ENCODE assay signal across 25 cellular contexts in genomic region chr4:15577508-15577907, GRCh38.
DNase-seq lines count a peak whose midpoint lies in the region; ATAC-seq and TF ChIP-seq lines count a peak whose summit lies in the region.
"Had no signal": no experiment of that assay in that cellular context is flagged by ENCODE, and none has a peak within 500 bp of the region (broad histone marks: within the 10 kb centered on the region; RNA-seq: fewer than 3 reads in every experiment).

No MANE protein-coding gene starts in this region.

- no peak for TF ChIP-seq CTCF in fibroblast of the aortic adventitia (IDR thresholded peaks at IDR 0.05; ENCODE audit: insufficient read depth, low read length)

- peak; percentile 56 for DNase-seq in EH (ENCODE audit: low read depth)
- peak; percentile 27 for DNase-seq in amniotic stem cell (lab: John Stamatoyannopoulos, UW)
- peak; percentile 20 for DNase-seq in fibroblast of the aortic adventitia (ENCODE audit: low read depth)
- DNase-seq in skeletal muscle cell (ENCODE audit: low read depth) = peak; percentile 13
- no peak for DNase-seq in central memory CD4-positive, alpha-beta T cell
- DNase-seq in NCI-H1694 (lab: John Stamatoyannopoulos, UW) = no peak
- DNase-seq: activated CD4-positive, alpha-beta T cell treated with anti-CD3 and anti-CD28 coated beads, Interleukin-2, amount 10 ng/mL, durations not matched to agents 7 days and 5 days; activated naive CD4-positive, alpha-beta T cell; activated T-cell treated with anti-CD3 and anti-CD28 coated beads, Interleukin-2, amount 50 U/mL, for 72 hours; adrenal gland; AML-193; CD4-positive, alpha-beta memory T cell; esophagus squamous epithelium; islet precursor cell; KG1; MM.1S; naive thymus-derived CD8-positive, alpha-beta T cell; NCI-H2081 treated with DMSO at 0.1 percent for 48 hours; NCI-H226; SHP77 treated with DMSO at 0.1 percent for 48 hours; stimulated activated CD4-positive, alpha-beta T cell treated with anti-CD3 and anti-CD28 coated beads, Interleukin-2, amount 100 ng/mL, for 24 hours; SW 1271; transverse colon had no signal

- no peak for ATAC-seq in GM18505 (IDR thresholded peaks at IDR 0.05; ENCODE audit: unreplicated experiment)
- ATAC-seq: activated T-cell treated with anti-CD3 and anti-CD28 coated beads, Interleukin-2, amount 50 U/mL, for 72 hours; naive thymus-derived CD8-positive, alpha-beta T cell; Panc1 had no signal

- H3K4me3 ChIP-seq in fibroblast of the aortic adventitia (ENCODE audit: low read depth, low read length) (no peak overlapping the region), skeletal muscle cell (ENCODE audit: low read depth, low read length) (no peak overlapping the region)
- H3K4me3 ChIP-seq: adrenal gland, esophagus squamous epithelium, transverse colon had no signal

- TF ChIP-seq POLR2A in GM18505 (IDR thresholded peaks at IDR 0.05; ENCODE audit: borderline replicate concordance, extremely low read depth, insufficient read depth, insufficient read length) = no peak

Comparison
In these comparisons a context has a peak if more than half of its experiments do, and no peak if none do; other contexts are left out.
1. DNase-seq: peak in EH (single experiment), amniotic stem cell (single experiment), fibroblast of the aortic adventitia (single experiment) and skeletal muscle cell (single experiment); none in central memory CD4-positive, alpha-beta T cell (single experiment) and NCI-H1694 (single experiment).